In the genomic region with DNA sequence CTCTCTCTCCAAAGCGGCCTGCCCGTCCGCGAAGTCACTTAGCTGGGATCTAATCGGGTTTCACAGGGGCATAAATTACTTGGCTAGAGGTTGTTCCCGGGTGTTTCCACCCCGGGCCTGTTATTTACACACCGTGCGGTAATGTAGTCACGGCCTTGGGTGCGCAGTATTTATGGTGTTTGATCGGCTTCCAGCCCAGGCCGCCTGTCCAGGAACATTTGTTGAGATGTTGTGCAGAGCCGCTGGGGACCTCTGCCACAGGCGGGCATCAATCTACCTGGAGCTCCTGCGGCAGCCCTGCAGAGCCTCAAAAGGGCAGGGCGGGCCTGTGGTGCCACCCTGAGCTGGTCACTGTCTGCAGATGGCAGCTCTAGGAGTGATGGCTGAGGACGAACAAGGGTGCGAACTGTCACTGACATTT, we compare ENCODE assay signal across 18 cellular contexts.
A peak's percentile ranks its signal among the peaks of the same experiment; 100 is the strongest.
DNase-seq lines count a peak whose midpoint lies in the region; FAIRE-seq and TF ChIP-seq lines count a peak whose summit lies in the region.
"Had no signal": no experiment of that assay in that cellular context is flagged by ENCODE, and none has a peak within 500 bp of the region (broad histone marks: within the 10 kb centered on the region; RNA-seq: fewer than 3 reads in every experiment).

No MANE protein-coding gene starts in this region.

- peaks cover 31% of the 10 kb centered on the region for H3K9me3 ChIP-seq in BLaER1
- H3K9me3 ChIP-seq in kidney (ENCODE audit: control insufficient read depth in 1 of 2, low read length in 2 of 2) = peaks cover 0 to 4% of the 10 kb centered on the region in 2 donors
- peaks cover 19% of the 10 kb centered on the region for H3K9me3 ChIP-seq in trophoblast cell (ENCODE audit: insufficient read depth, low read depth, low read length)
- H3K9me3 ChIP-seq in MM.1S (replicated peaks; ENCODE audit: insufficient read depth, low read length) = no peaks in the 10 kb centered on the region

- H3K4me2 ChIP-seq in BLaER1 (peak overlapping the region; percentile 97), trophoblast cell (ENCODE audit: low read length) (no peak overlapping the region), MM.1S (ENCODE audit: low read depth, low read length) (no peak overlapping the region)

- H3K27me3 ChIP-seq in BLaER1 (no peaks in the 10 kb centered on the region), trophoblast cell (ENCODE audit: insufficient read depth, low read length) (no peaks in the 10 kb centered on the region), MM.1S (replicated peaks; ENCODE audit: insufficient read depth, low read length) (no peaks in the 10 kb centered on the region; the same call in 1 of the 2 replicates)
- H3K27me3 ChIP-seq: SJCRH30 had no signal

- no peak for FAIRE-seq in kidney (lab: Jason Lieb, UNC)
- FAIRE-seq: A204.1, GM19239 had no signal

- H3K79me2 ChIP-seq in trophoblast cell (ENCODE audit: control insufficient read depth, insufficient read depth, low read length, poor library complexity) = no peaks in the 10 kb centered on the region
- no peaks in the 10 kb centered on the region for H3K79me2 ChIP-seq in MM.1S (ENCODE audit: low read length)

- no peak overlapping the region for H2BK12ac ChIP-seq in trophoblast cell (ENCODE audit: low read length)

- H4K20me1 ChIP-seq in BLaER1 = peaks cover 10% of the 10 kb centered on the region; the same call in 1 of the 2 replicates
- H4K20me1 ChIP-seq in MM.1S (ENCODE audit: insufficient read depth, low read length) = no peaks in the 10 kb centered on the region

- no peak overlapping the region for H3K23ac ChIP-seq in trophoblast cell (ENCODE audit: low read length)

- no peak overlapping the region for H3K14ac ChIP-seq in trophoblast cell (ENCODE audit: low read length)

- WGBS in trophoblast cell (ENCODE audit: extremely low coverage, insufficient coverage, insufficient read length) = no CpG with 5 or more reads among the region's 19 CpGs

- H2AFZ ChIP-seq in trophoblast cell (ENCODE audit: insufficient read depth, low read length, poor library complexity) = no peak overlapping the region
- H2AFZ ChIP-seq in MM.1S (ENCODE audit: low read length) = no peak overlapping the region

- H3K9ac ChIP-seq in BLaER1 (no peak overlapping the region), kidney (ENCODE audit: low read length in 2 of 2) (no peak overlapping the region), trophoblast cell (ENCODE audit: low read length) (no peak overlapping the region), MM.1S (ENCODE audit: low read length) (no peak overlapping the region)

- no peak overlapping the region for H2AK5ac ChIP-seq in trophoblast cell (ENCODE audit: low read length)

- H2BK120ac ChIP-seq in trophoblast cell (ENCODE audit: insufficient read depth, low read length, poor library complexity) = no peak overlapping the region

- no peak overlapping the region for H2BK5ac ChIP-seq in trophoblast cell (ENCODE audit: low read depth, low read length, poor library complexity)

- H4K12ac ChIP-seq in trophoblast cell (ENCODE audit: low read depth, low read length) = no peak overlapping the region

- H4K91ac ChIP-seq in trophoblast cell (ENCODE audit: low read depth, low read length) = no peak overlapping the region

- no peaks in the 10 kb centered on the region for H3K79me1 ChIP-seq in trophoblast cell (ENCODE audit: low read length)

- no peaks in the 10 kb centered on the region for H3F3A ChIP-seq in MM.1S (ENCODE audit: insufficient read depth, low read length)

- H3K27ac ChIP-seq in BLaER1 (no peak overlapping the region), kidney (ENCODE audit: low read depth in 2 of 2, low read length in 2 of 2) (no peak overlapping the region), trophoblast cell (ENCODE audit: low read depth, low read length) (no peak overlapping the region), MM.1S (ENCODE audit: low read length) (no peak overlapping the region)
- H3K27ac ChIP-seq: C4-2B, RWPE1, SJCRH30 had no signal

- H3K4me1 ChIP-seq in BLaER1 = peaks cover 56% of the 10 kb centered on the region
- no peaks in the 10 kb centered on the region for H3K4me1 ChIP-seq in kidney (ENCODE audit: control insufficient read depth in 1 of 2, insufficient read depth in 1 of 2, low read depth in 1 of 2, low read length in 2 of 2)
- no peaks in the 10 kb centered on the region for H3K4me1 ChIP-seq in trophoblast cell (ENCODE audit: control insufficient read depth in 1 of 2, insufficient read depth in 2 of 2, low read length in 2 of 2)
- no peaks in the 10 kb centered on the region for H3K4me1 ChIP-seq in MM.1S (ENCODE audit: low read length)
- H3K4me1 ChIP-seq: HAP-1 had no signal

- H3K36me3 ChIP-seq in BLaER1 = no peaks in the 10 kb centered on the region
- H3K36me3 ChIP-seq in kidney (ENCODE audit: control insufficient read depth in 1 of 2, insufficient read depth in 2 of 2, low read length in 2 of 2) = no peaks in the 10 kb centered on the region
- no peaks in the 10 kb centered on the region for H3K36me3 ChIP-seq in trophoblast cell (ENCODE audit: control insufficient read depth in 1 of 2, insufficient read depth in 2 of 2, low read length in 2 of 2)
- no peaks in the 10 kb centered on the region for H3K36me3 ChIP-seq in MM.1S (replicated peaks; ENCODE audit: insufficient read depth, low read length)
- H3K36me3 ChIP-seq: HAP-1 had no signal

- DNase-seq in NCI-H1092 treated with DMSO at 0.1 percent for 48 hours (lab: John Stamatoyannopoulos, UW) (peak; percentile 45), kidney (peak; percentile 73), trophoblast cell (no peak), NCI-H146 (lab: John Stamatoyannopoulos, UW) (no peak), GOT3 (lab: John Stamatoyannopoulos, UW) (no peak), NCI-H446 (lab: John Stamatoyannopoulos, UW) (no peak), MM.1S (no peak)
- DNase-seq: COR-L47, DMS153, EL, NCI-H187 treated with DMSO at 0.1 percent for 48 hours, SJCRH30 had no signal

- no peaks in the 10 kb centered on the region for H3K9me2 ChIP-seq in MM.1S (replicated peaks; ENCODE audit: insufficient read depth, low read length)

- intact Hi-C loops in kidney (cut with DNase I) = no loop called here

- H3K4me3 ChIP-seq in BLaER1 (no peak overlapping the region), kidney (ENCODE audit: low read length in 2 of 2) (no peak overlapping the region), trophoblast cell (ENCODE audit: low read depth, low read length) (peak overlapping the region; percentile 7), MM.1S (ENCODE audit: low read length) (no peak overlapping the region)
- H3K4me3 ChIP-seq: HAP-1, SJCRH30 had no signal

- no peak overlapping the region for H3K18ac ChIP-seq in trophoblast cell (ENCODE audit: low read length)

- H4K8ac ChIP-seq in trophoblast cell (ENCODE audit: low read depth, low read length) = no peak overlapping the region

- no peak for TF ChIP-seq CTCF in kidney (IDR thresholded peaks at IDR 0.05; ENCODE audit: borderline replicate concordance, extremely low read depth, insufficient read depth)
- no peak for TF ChIP-seq CTCF in MM.1S (IDR thresholded peaks at IDR 0.05; ENCODE audit: low read length)

- no peak overlapping the region for H3K4ac ChIP-seq in trophoblast cell (ENCODE audit: low read depth, low read length)

Comparison
In these comparisons a context has a peak if more than half of its experiments do, and no peak if none do; other contexts are left out.
1. DNase-seq: peak in NCI-H1092 treated with DMSO at 0.1 percent for 48 hours (single experiment) and kidney (single experiment); none in trophoblast cell (0 of 2), NCI-H146 (single experiment), GOT3 (single experiment), NCI-H446 (0 of 2) and MM.1S (single experiment).